Comparison of ENCODE assay signal across 27 cellular contexts in the genomic region with DNA sequence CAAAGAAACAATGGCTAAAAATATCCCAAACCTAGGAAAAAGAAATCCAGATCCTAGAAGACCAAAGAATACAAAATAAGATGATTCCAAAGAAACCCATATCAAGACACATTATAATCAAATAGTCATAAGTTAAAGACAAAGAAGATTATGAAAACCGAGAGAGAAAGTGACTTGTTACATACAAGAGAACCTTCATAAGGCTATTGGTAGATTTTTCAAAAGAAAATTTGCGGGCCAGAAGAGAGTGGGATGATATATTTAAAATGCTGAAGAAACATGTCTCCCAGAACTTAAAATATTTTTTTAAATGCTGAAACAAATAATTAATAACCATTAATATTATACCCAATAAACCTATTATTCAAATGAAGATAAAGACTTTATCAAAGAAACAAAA.
"Had no signal": no experiment of that assay in that cellular context is flagged by ENCODE, and none has a peak within 500 bp of the region (broad histone marks: within the 10 kb centered on the region; RNA-seq: fewer than 3 reads in every experiment).

No MANE protein-coding gene starts in this region.

- H3K4me3 ChIP-seq: colonic mucosa, coronary artery, dorsolateral prefrontal cortex, esophagus muscularis mucosa, esophagus squamous epithelium, gastrocnemius medialis, gastroesophageal sphincter, heart left ventricle, heart right ventricle had no signal

- H3K36me3 ChIP-seq: colonic mucosa, esophagus muscularis mucosa, esophagus squamous epithelium, gastrocnemius medialis, gastroesophageal sphincter, heart left ventricle, heart right ventricle had no signal

- H3K4me1 ChIP-seq: colonic mucosa, esophagus muscularis mucosa, esophagus squamous epithelium, foreskin keratinocyte, gastrocnemius medialis, gastroesophageal sphincter, heart left ventricle, heart right ventricle had no signal

- H3K9me3 ChIP-seq: colonic mucosa had no signal

- DNase-seq: colonic mucosa; cortex of kidney; dermis blood vessel endothelial cell; dorsolateral prefrontal cortex; effector CD4-positive, alpha-beta T cell; effector CD8-positive, alpha-beta T cell; effector memory CD4-positive, alpha-beta T cell; effector memory CD8-positive, alpha-beta T cell; endodermal cell; erythroblast; esophagus squamous epithelium; foreskin fibroblast; foreskin keratinocyte; foreskin melanocyte; gastrocnemius medialis; glutamatergic neuron; head of caudate nucleus; heart left ventricle; heart right ventricle had no signal

- FAIRE-seq: colon, endometrium, endothelial cell of umbilical vein, frontal cortex had no signal

- H3K27ac ChIP-seq: colonic mucosa, coronary artery, dorsolateral prefrontal cortex, epithelial cell of prostate, esophagus muscularis mucosa, esophagus squamous epithelium, foreskin keratinocyte, gastrocnemius medialis, gastroesophageal sphincter, heart left ventricle, heart right ventricle had no signal
